Comparison of ENCODE assay signal across 1 cellular context in the genomic region with DNA sequence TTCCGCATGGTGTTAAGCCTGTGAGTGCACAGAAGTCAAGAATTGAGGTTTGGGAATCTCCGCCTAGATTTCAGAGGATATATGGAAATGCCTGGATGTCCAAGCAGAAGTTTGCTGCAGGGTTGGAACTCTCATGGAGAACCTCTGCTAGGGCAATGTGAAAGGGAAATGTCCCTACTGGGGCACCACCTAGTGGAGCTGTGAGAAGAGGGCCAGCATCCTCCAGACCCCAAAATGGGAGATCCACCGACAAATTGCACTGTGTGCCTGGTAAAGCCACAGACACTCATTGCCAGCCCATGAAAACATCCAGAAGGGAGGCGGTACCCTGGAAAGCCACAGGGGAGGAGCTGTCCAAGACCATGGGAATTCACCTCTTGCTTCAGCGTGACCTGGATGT.
TF ChIP-seq lines count a peak whose summit lies in the region.

No MANE protein-coding gene starts in this region.

TF ChIP-seq in K562, 482 proteins besides CTCF, POLR2A, EP300 and RAD21:
- TF ChIP-seq FOXK2 (conservative IDR thresholded peaks at IDR 0.05 in 1 of 2, IDR thresholded peaks at IDR 0.05 in 1 of 2; ENCODE audit: low read depth in 2 of 2) = no peak
- TF ChIP-seq FOSL1 (tag; conservative IDR thresholded peaks at IDR 0.05) = no peak
- TF ChIP-seq E4F1 (CRISPR knock-in tag; IDR thresholded peaks at IDR 0.05; ENCODE audit: borderline replicate concordance) = no peak
- TF ChIP-seq CEBPG (CRISPR knock-in tag; IDR thresholded peaks at IDR 0.05) = no peak
- TF ChIP-seq CEBPG (tag; conservative IDR thresholded peaks at IDR 0.05 in 1 of 2, IDR thresholded peaks at IDR 0.05 in 1 of 2) = no peak
- TF ChIP-seq HNRNPUL1 (IDR thresholded peaks at IDR 0.05; ENCODE audit: low read length) = no peak
- TF ChIP-seq, protein P1, sequence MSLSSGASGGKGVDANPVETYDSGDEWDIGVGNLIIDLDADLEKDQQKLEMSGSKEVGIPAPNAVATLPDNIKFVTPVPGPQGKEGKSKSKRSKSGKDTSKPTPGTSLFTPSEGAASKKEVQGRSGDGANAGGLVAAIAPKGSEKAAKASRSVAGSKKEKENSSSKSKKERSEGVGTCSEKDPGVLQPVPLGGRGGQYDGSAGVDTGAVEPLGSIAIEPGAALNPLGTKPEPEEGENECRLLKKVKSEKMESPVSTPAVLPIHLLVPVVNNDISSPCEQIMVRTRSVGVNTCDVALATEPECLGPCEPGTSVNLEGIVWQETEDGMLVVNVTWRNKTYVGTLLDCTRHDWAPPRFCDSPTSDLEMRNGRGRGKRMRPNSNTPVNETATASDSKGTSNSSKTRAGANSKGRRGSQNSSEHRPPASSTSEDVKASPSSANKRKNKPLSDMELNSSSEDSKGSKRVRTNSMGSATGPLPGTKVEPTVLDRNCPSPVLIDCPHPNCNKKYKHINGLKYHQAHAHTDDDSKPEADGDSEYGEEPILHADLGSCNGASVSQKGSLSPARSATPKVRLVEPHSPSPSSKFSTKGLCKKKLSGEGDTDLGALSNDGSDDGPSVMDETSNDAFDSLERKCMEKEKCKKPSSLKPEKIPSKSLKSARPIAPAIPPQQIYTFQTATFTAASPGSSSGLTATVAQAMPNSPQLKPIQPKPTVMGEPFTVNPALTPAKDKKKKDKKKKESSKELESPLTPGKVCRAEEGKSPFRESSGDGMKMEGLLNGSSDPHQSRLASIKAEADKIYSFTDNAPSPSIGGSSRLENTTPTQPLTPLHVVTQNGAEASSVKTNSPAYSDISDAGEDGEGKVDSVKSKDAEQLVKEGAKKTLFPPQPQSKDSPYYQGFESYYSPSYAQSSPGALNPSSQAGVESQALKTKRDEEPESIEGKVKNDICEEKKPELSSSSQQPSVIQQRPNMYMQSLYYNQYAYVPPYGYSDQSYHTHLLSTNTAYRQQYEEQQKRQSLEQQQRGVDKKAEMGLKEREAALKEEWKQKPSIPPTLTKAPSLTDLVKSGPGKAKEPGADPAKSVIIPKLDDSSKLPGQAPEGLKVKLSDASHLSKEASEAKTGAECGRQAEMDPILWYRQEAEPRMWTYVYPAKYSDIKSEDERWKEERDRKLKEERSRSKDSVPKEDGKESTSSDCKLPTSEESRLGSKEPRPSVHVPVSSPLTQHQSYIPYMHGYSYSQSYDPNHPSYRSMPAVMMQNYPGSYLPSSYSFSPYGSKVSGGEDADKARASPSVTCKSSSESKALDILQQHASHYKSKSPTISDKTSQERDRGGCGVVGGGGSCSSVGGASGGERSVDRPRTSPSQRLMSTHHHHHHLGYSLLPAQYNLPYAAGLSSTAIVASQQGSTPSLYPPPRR (CRISPR knock-in tag; IDR thresholded peaks at IDR 0.05; ENCODE audit: borderline replicate concordance) = no peak
- TF ChIP-seq RBM22 (IDR thresholded peaks at IDR 0.05; ENCODE audit: low read depth, low read length, poor library complexity, severe bottlenecking) = no peak
- TF ChIP-seq TCF7 (IDR thresholded peaks at IDR 0.05; ENCODE audit: borderline replicate concordance) = no peak
